ENCODE assay signal across 8 cellular contexts in the genomic region with DNA sequence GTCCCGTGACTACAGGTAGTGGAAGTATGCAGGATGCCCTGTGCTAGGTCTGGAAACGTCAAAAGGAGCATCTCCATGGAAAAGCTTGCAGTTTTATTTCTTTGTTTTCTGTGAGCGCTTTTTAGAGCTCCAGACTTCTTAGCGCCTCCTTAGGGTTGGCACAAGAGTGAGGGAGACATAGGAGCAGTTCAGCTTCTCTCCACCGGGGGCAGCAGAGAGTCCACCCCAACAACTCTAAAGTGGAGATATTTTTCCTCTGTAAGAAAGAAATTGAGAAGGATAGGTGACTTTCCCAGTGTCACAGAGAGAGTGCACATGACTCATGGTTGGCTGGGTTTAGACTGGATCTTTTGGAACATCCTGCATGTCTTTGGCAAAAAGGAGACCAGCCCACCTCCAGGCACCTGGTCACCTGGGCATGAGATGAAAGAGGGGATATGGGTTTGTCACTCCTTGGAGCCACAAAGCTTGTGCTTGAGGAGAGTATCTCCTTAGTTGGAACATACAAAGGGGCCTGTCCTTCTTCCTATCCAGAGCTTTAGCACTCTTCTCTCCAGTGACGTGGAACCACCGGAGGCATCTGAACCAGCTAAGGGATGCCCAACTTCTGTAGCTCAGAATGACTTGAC.
A peak's percentile ranks its signal among the peaks of the same experiment; 100 is the strongest.
DNase-seq lines count a peak whose midpoint lies in the region; ATAC-seq and TF ChIP-seq lines count a peak whose summit lies in the region.

No MANE protein-coding gene starts in this region.

- TF ChIP-seq CTCF in AG04450 (IDR thresholded peaks at IDR 0.05; ENCODE audit: low read depth, low read length) = peak; percentile 77
- TF ChIP-seq CTCF in GM12864 (IDR thresholded peaks at IDR 0.05; ENCODE audit: low read depth, low read length, missing control alignments) = peak; percentile 95
- TF ChIP-seq CTCF in foreskin fibroblast (IDR thresholded peaks at IDR 0.05; ENCODE audit: low read depth, low read length) = peak; percentile 80
- TF ChIP-seq CTCF in thyroid gland (IDR thresholded peaks at IDR 0.05) = peak in 4 of 6 experiments; percentile 20 to 65 (median 32)

- peak overlapping the region; percentile 59 for H3K27ac ChIP-seq in AG04450 (ENCODE audit: low read depth, low read length)
- no peak overlapping the region for H3K27ac ChIP-seq in thyroid gland

- H3K4me1 ChIP-seq in thyroid gland = no peaks in the 10 kb centered on the region

- in situ Hi-C loops in SK-MEL-5 (cut with HindIII; ENCODE audit: low pct_unique_long_range_greater_than_20kb, low sequenced_read_pairs) = no loop called here

- TF ChIP-seq POLR2A in thyroid gland (IDR thresholded peaks at IDR 0.05) = no peak

- CTCF ChIA-PET in AG04450 (lab: Charles Lee) = interaction anchor here (0.6 to 1.5 kb wide), 13 partner anchors 9 to 152 kb away, joined by 3 to 10 read pairs (median 3); no protein-coding TSS in a partner anchor

- POLR2A ChIA-PET in AG04450 (lab: Yijun Ruan, JAX) = interaction anchor here (0.7 kb wide), 1 partner anchor 79 kb away, joined by 3 read pairs; no protein-coding TSS in a partner anchor

- no peaks in the 10 kb centered on the region for H3K27me3 ChIP-seq in AG04450 (ENCODE audit: control insufficient read depth, insufficient read depth, low read length)
- H3K27me3 ChIP-seq in thyroid gland = no peaks in the 10 kb centered on the region

- ATAC-seq in HG03066 (IDR thresholded peaks at IDR 0.05; ENCODE audit: low read depth, unreplicated experiment) = peak; percentile 65

- H3K36me3 ChIP-seq in thyroid gland = no peaks in the 10 kb centered on the region

- intact Hi-C loops in thyroid gland (cut with DNase I) = no loop called here

- WGBS in thyroid gland, 2 donors = 54 to 68% methylated on average over 7 of the region's 7 CpGs

- H3K9me3 ChIP-seq in AG04450 (ENCODE audit: control insufficient read depth, insufficient read depth, low read length) (no peaks in the 10 kb centered on the region), thyroid gland (no peaks in the 10 kb centered on the region)

- H3K4me3 ChIP-seq in AG04450 (ENCODE audit: low read depth, low read length) = no peak overlapping the region
- H3K4me3 ChIP-seq in GM12864 (ENCODE audit: low read depth, low read length) = no peak overlapping the region
- H3K4me3 ChIP-seq in foreskin fibroblast (ENCODE audit: low read depth in 1 of 2, low read length in 2 of 2) = no peak overlapping the region
- H3K4me3 ChIP-seq in thyroid gland (replicated peaks in 1 of 3) = no peak overlapping the region

- DNase-seq in AG04450 (ENCODE audit: low read depth, low spot score) = no peak
- peak; percentile 22 for DNase-seq in GM12864 (ENCODE audit: low read depth)
- peak; percentile 83 for DNase-seq in SK-MEL-5 (ENCODE audit: low read depth, low spot score)
- peak in 1 of 2 donors; percentile 63 for DNase-seq in foreskin fibroblast
- peak; percentile 8 to 32 for DNase-seq in thyroid gland
- DNase-seq in SIG-M5 treated with dmso at 0.1 percent for 504 hours (lab: John Stamatoyannopoulos, UW; ENCODE audit: unreplicated experiment) = no peak
- no peak for DNase-seq in medulla oblongata (ENCODE audit: extremely low spot score)

Comparison
In these comparisons a context has a peak if more than half of its experiments do, and no peak if none do; other contexts are left out.
1. DNase-seq: peak in GM12864 (single experiment), SK-MEL-5 (single experiment) and thyroid gland (2 of 2); none in AG04450 (single experiment), SIG-M5 treated with dmso at 0.1 percent for 504 hours (single experiment) and medulla oblongata (single experiment).
2. CTCF ChIP-seq: peak in every context shown above with its lines; median percentile 95 in GM12864; 80 in foreskin fibroblast; 77 in AG04450; 32 in thyroid gland.